ENCODE assay signal across 10 cellular contexts in genomic region chr2:127515383-127515915, GRCh38. TPM values are rescaled to one million over a fixed set of nuclear protein-coding genes. Genes with fewer than 3 reads are reported as not detected.
DNase-seq lines count a peak whose midpoint lies in the region; ATAC-seq and TF ChIP-seq lines count a peak whose summit lies in the region.
"Had no signal": no experiment of that assay in that cellular context is flagged by ENCODE, and none has a peak within 500 bp of the region (broad histone marks: within the 10 kb centered on the region; RNA-seq: fewer than 3 reads in every experiment).

No MANE protein-coding gene starts in this region.

- peaks cover 73% of the 10 kb centered on the region for H3K36me3 Mint-ChIP-seq in stimulated activated naive CD8-positive, alpha-beta T cell treated with anti-CD3 and anti-CD28 coated beads, Interleukin-15, Interleukin-2, amounts not matched to agents 100 ng/mL and 50 ng/mL, for 24 hours (ENCODE audit: low read depth)

- peaks cover 69% of the 10 kb centered on the region for H3K4me1 Mint-ChIP-seq in stimulated activated naive CD8-positive, alpha-beta T cell treated with anti-CD3 and anti-CD28 coated beads, Interleukin-15, Interleukin-2, amounts not matched to agents 100 ng/mL and 50 ng/mL, for 24 hours (ENCODE audit: low read depth)
- H3K4me1 Mint-ChIP-seq in stimulated activated naive CD8-positive, alpha-beta T cell treated with anti-CD3 and anti-CD28 coated beads, Interleukin-15, amount 100 ng/mL, for 72 hours: peaks cover 70% of the 10 kb centered on the region

- peak overlapping the region; percentile 18 for H3K27ac Mint-ChIP-seq in stimulated activated naive CD8-positive, alpha-beta T cell treated with anti-CD3 and anti-CD28 coated beads, Interleukin-15, Interleukin-2, amounts not matched to agents 100 ng/mL and 50 ng/mL, for 24 hours
- peak overlapping the region in 1 of 2 donors; percentile 69 for H3K27ac Mint-ChIP-seq in stimulated activated naive CD8-positive, alpha-beta T cell treated with anti-CD3 and anti-CD28 coated beads, Interleukin-15, amount 100 ng/mL, for 72 hours

- no peak for ATAC-seq in stimulated activated naive CD8-positive, alpha-beta T cell treated with anti-CD3 and anti-CD28 coated beads, Interleukin-15, amount 100 ng/mL, for 72 hours
- ATAC-seq in omental fat pad (ENCODE audit: low FRiP score) (peak; percentile 29), HG03565 (IDR thresholded peaks at IDR 0.05; ENCODE audit: unreplicated experiment) (no peak), HG03159 (IDR thresholded peaks at IDR 0.05; ENCODE audit: unreplicated experiment) (no peak)

- H3K4me3 Mint-ChIP-seq in stimulated activated naive CD8-positive, alpha-beta T cell treated with anti-CD3 and anti-CD28 coated beads, Interleukin-15, Interleukin-2, amounts not matched to agents 100 ng/mL and 50 ng/mL, for 24 hours: no peak overlapping the region
- H3K4me3 Mint-ChIP-seq in stimulated activated naive CD8-positive, alpha-beta T cell treated with anti-CD3 and anti-CD28 coated beads, Interleukin-15, amount 100 ng/mL, for 72 hours: no peak overlapping the region
- H3K4me3 Mint-ChIP-seq: neural crest cell had no signal

- intact Hi-C loops in head of caudate nucleus (cut with DNase I): no loop called here

- H3K9me3 Mint-ChIP-seq in stimulated activated naive CD8-positive, alpha-beta T cell treated with anti-CD3 and anti-CD28 coated beads, Interleukin-15, Interleukin-2, amounts not matched to agents 100 ng/mL and 50 ng/mL, for 24 hours: no peaks in the 10 kb centered on the region
- no peaks in the 10 kb centered on the region for H3K9me3 Mint-ChIP-seq in stimulated activated naive CD8-positive, alpha-beta T cell treated with anti-CD3 and anti-CD28 coated beads, Interleukin-15, amount 100 ng/mL, for 72 hours
- H3K9me3 Mint-ChIP-seq: neural crest cell had no signal

- no peak for DNase-seq in stimulated activated naive CD8-positive, alpha-beta T cell treated with anti-CD3 and anti-CD28 coated beads, Interleukin-15, amount 100 ng/mL, for 72 hours
- DNase-seq in fibroblast of peridontal ligament (ENCODE audit: extremely low read depth) (peak; percentile 53), omental fat pad (ENCODE audit: low spot score) (no peak), HCEC 1CT (no peak), head of caudate nucleus (no peak)
- DNase-seq: activated CD4-positive, CD25-positive, alpha-beta regulatory T cell treated with anti-CD3 and anti-CD28 coated beads, Interleukin-2, amount 50 U/mL, for 72 hours had no signal

- TF ChIP-seq CTCF in omental fat pad (IDR thresholded peaks at IDR 0.05): no peak

- no peaks in the 10 kb centered on the region for H3K27me3 Mint-ChIP-seq in stimulated activated naive CD8-positive, alpha-beta T cell treated with anti-CD3 and anti-CD28 coated beads, Interleukin-15, Interleukin-2, amounts not matched to agents 100 ng/mL and 50 ng/mL, for 24 hours
- no peaks in the 10 kb centered on the region for H3K27me3 Mint-ChIP-seq in stimulated activated naive CD8-positive, alpha-beta T cell treated with anti-CD3 and anti-CD28 coated beads, Interleukin-15, amount 100 ng/mL, for 72 hours

RNA-seq across cellular contexts. Expression of gene IWS1, which starts 10.8 kb away (rescaled TPM):
- 10 to 100 TPM; 29.0 to 46.7 (median 31.0) TPM for total RNA-seq in omental fat pad

RNA-seq across cellular contexts. Expression of gene MYO7B, which starts 20.0 kb away (rescaled TPM):
- total RNA-seq in omental fat pad: 1 to 10 TPM in 1 of 4 donors, under 1 TPM in 3; 0.12 to 1.3 (median 0.42) TPM
